In the genomic region with DNA sequence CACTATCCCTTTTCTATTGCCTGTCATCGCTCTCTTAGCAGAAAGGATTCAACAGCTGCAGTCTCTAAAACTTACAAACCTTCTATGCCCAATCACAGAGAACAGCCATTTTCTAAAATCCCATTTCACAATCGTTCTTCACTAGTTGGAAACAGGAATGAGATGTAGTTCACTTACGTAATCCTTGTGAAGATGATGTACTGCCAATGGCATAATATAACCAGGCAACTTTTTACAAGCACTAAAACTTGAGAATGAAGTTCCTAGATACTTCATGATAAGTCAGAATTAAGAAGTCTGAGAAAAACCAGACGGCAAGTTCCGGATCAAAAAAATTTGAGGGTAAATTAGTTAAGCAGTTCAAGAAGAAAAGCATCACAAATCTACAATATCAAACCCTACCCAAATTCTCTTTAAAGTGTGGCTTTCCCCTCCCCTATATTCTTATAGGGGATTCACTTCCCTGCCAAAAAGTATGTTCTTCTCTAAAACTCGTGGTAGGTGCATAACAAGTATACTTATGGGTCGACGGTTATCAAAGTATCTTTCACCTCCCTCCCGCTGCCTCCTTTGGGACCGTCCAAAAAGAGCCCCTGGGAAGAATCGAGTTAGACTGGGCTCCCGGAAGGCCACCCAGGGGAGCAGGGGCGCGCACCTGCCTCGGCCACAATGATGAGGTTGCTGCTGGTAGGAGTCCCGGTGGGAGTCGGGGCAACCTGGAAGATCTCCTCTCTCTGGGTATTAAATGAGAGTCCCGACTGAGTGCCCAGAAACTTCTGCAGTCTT, we compare ENCODE assay signal across 8 cellular contexts. TPM values are rescaled to one million over a fixed set of nuclear protein-coding genes. Genes with fewer than 3 reads are reported as not detected.
DNase-seq lines count a peak whose midpoint lies in the region; ATAC-seq and TF ChIP-seq lines count a peak whose summit lies in the region.

No MANE protein-coding gene starts in this region.

- H3K27me3 Mint-ChIP-seq in activated CD8-positive, alpha-beta T cell treated with anti-CD3 and anti-CD28 coated beads, Interleukin-2, amount 10 ng/mL, durations not matched to agents 7 days and 5 days (ENCODE audit: low read depth) = peaks cover 4% of the 10 kb centered on the region

- 15% methylated on average over 18 of the region's 18 CpGs for WGBS in right cardiac atrium

- peak; percentile 10 for DNase-seq in HPDE6-E6E7 (ENCODE audit: extremely low spot score)
- DNase-seq in activated CD8-positive, alpha-beta T cell treated with anti-CD3 and anti-CD28 coated beads, Interleukin-2, amount 10 ng/mL, durations not matched to agents 7 days and 5 days = no peak
- DNase-seq in right cardiac atrium = no peak
- no peak for DNase-seq in sciatic nerve (ENCODE audit: low spot score)

- peaks cover 21% of the 10 kb centered on the region for H3K36me3 Mint-ChIP-seq in activated CD8-positive, alpha-beta T cell treated with anti-CD3 and anti-CD28 coated beads, Interleukin-2, amount 10 ng/mL, durations not matched to agents 7 days and 5 days (ENCODE audit: low read depth)

- intact Hi-C loops in right cardiac atrium (cut with DNase I) = loop anchor here in 1 of 4 donors (5.0 kb wide), 1 partner anchor 56 kb away; a partner anchor contains a TSS
- intact Hi-C loops in sciatic nerve (cut with DNase I) = no loop called here

- peak overlapping the region; percentile 91 for H3K4me3 Mint-ChIP-seq in activated CD8-positive, alpha-beta T cell treated with anti-CD3 and anti-CD28 coated beads, Interleukin-2, amount 10 ng/mL, durations not matched to agents 7 days and 5 days

- H3K4me1 ChIP-seq in DOHH2 (ENCODE audit: control insufficient read depth, low read length) = peaks cover 44% of the 10 kb centered on the region
- H3K4me1 ChIP-seq in right cardiac atrium (ENCODE audit: control insufficient read depth, insufficient read depth, low read length) = no peaks in the 10 kb centered on the region
- peaks cover 16% of the 10 kb centered on the region for H3K4me1 ChIP-seq in skeletal muscle satellite cell (ENCODE audit: control insufficient read depth, insufficient read depth, low read length)

- H3K4me3 ChIP-seq in DOHH2 (ENCODE audit: low read length) = peak overlapping the region; percentile 94
- H3K4me3 ChIP-seq in right cardiac atrium (ENCODE audit: low read length) = peak overlapping the region; percentile 88
- H3K4me3 ChIP-seq in skeletal muscle satellite cell (ENCODE audit: low read length) = peak overlapping the region; percentile 92

- H4K20me1 ChIP-seq in DOHH2 (ENCODE audit: control insufficient read depth, insufficient read depth, low read depth, low read length) = no peaks in the 10 kb centered on the region

- H3K27ac Mint-ChIP-seq in activated CD8-positive, alpha-beta T cell treated with anti-CD3 and anti-CD28 coated beads, Interleukin-2, amount 10 ng/mL, durations not matched to agents 7 days and 5 days = peak overlapping the region; percentile 87

- H3K27me3 ChIP-seq in DOHH2 (ENCODE audit: control insufficient read depth, low read length) (no peaks in the 10 kb centered on the region), right cardiac atrium (ENCODE audit: control insufficient read depth, insufficient read depth) (no peaks in the 10 kb centered on the region), skeletal muscle satellite cell (ENCODE audit: control insufficient read depth, insufficient read depth, low read length) (no peaks in the 10 kb centered on the region)

- no peaks in the 10 kb centered on the region for H3K9me3 ChIP-seq in DOHH2 (ENCODE audit: control insufficient read depth, insufficient read depth, low read length)
- H3K9me3 ChIP-seq in right cardiac atrium (ENCODE audit: control insufficient read depth, low read length) = no peaks in the 10 kb centered on the region
- H3K9me3 ChIP-seq in skeletal muscle satellite cell (replicated peaks; ENCODE audit: low read length) = no peaks in the 10 kb centered on the region

- CTCF ChIA-PET in activated CD8-positive, alpha-beta T cell treated with anti-CD3 and anti-CD28 coated beads, Interleukin-2, amount 10 ng/mL, durations not matched to agents 7 days and 5 days (lab: Charles Lee) = no interaction called here

- no peak for TF ChIP-seq CTCF in DOHH2 (IDR thresholded peaks at IDR 0.05; ENCODE audit: low read depth, low read length, poor library complexity, severe bottlenecking)

- no peaks in the 10 kb centered on the region for H3K9me2 ChIP-seq in DOHH2 (replicated peaks; ENCODE audit: control insufficient read depth, low read length)

- H3K36me3 ChIP-seq in DOHH2 (ENCODE audit: control insufficient read depth, low read length) (peaks cover 46% of the 10 kb centered on the region), skeletal muscle satellite cell (ENCODE audit: insufficient read depth, low read length) (no peaks in the 10 kb centered on the region)

- H3K4me1 Mint-ChIP-seq in activated CD8-positive, alpha-beta T cell treated with anti-CD3 and anti-CD28 coated beads, Interleukin-2, amount 10 ng/mL, durations not matched to agents 7 days and 5 days (ENCODE audit: low read depth) = peaks cover 42% of the 10 kb centered on the region

- H3K4me2 ChIP-seq in DOHH2 (ENCODE audit: low read length) = peak overlapping the region; percentile 95
- H3K4me2 ChIP-seq in skeletal muscle satellite cell (ENCODE audit: low read length) = peak overlapping the region; percentile 84

- POLR2A ChIA-PET in activated CD8-positive, alpha-beta T cell treated with anti-CD3 and anti-CD28 coated beads, Interleukin-2, amount 10 ng/mL, durations not matched to agents 7 days and 5 days (lab: Charles Lee) = no interaction called here

- H3K79me2 ChIP-seq in DOHH2 (ENCODE audit: control insufficient read depth, low read length) = peaks cover 55% of the 10 kb centered on the region

- H3K27ac ChIP-seq in DOHH2 (ENCODE audit: low read depth, low read length) (peak overlapping the region; percentile 49), right cardiac atrium (ENCODE audit: low read length) (peak overlapping the region; percentile 68)

- ATAC-seq in GM21367 (IDR thresholded peaks at IDR 0.05; ENCODE audit: unreplicated experiment) (peak; percentile 9), right cardiac atrium (peak in 1 of 2 donors; percentile 4), sciatic nerve (no peak), esophagus mucosa (no peak)
- ATAC-seq in activated CD8-positive, alpha-beta T cell treated with anti-CD3 and anti-CD28 coated beads, Interleukin-2, amount 10 ng/mL, durations not matched to agents 7 days and 5 days = no peak

- H3F3A ChIP-seq in DOHH2 (ENCODE audit: control insufficient read depth, insufficient read depth) = 0 out of 2 replicates have a peak, but pooled peaks cover 5% of the 10 kb centered on the region

- no peaks in the 10 kb centered on the region for H3K9me3 Mint-ChIP-seq in activated CD8-positive, alpha-beta T cell treated with anti-CD3 and anti-CD28 coated beads, Interleukin-2, amount 10 ng/mL, durations not matched to agents 7 days and 5 days (ENCODE audit: insufficient read depth)

- H3K9ac ChIP-seq in skeletal muscle satellite cell (ENCODE audit: low read depth, low read length) = peak overlapping the region; percentile 90

RNA-seq across cellular contexts. Expression of a gene that starts 0.7 kb away (rescaled TPM):
- total RNA-seq in activated CD8-positive, alpha-beta T cell treated with anti-CD3 and anti-CD28 coated beads, Interleukin-2, amount 10 ng/mL, durations not matched to agents 7 days and 5 days = 10 to 100 TPM; 14.0 to 17.4 TPM
- 10 to 100 TPM; 17.9 to 23.8 (median 19.5) TPM for total RNA-seq in right cardiac atrium
- 9.9 TPM for polyA plus RNA-seq in right cardiac atrium
- 23.2 and 33.5 TPM in 2 replicates for total RNA-seq in skeletal muscle satellite cell (2012; rRNA removed)
- 18.3 TPM for total RNA-seq in sciatic nerve
- total RNA-seq in esophagus mucosa = 3.1 TPM

RNA-seq across cellular contexts. Expression of a gene that starts 55.8 kb away (rescaled TPM):
- total RNA-seq in activated CD8-positive, alpha-beta T cell treated with anti-CD3 and anti-CD28 coated beads, Interleukin-2, amount 10 ng/mL, durations not matched to agents 7 days and 5 days = 1 to 10 TPM; 6.2 to 7.7 TPM
- total RNA-seq in right cardiac atrium = 10 to 100 TPM in 3 of 4 donors, 1 to 10 TPM in 1; 7.9 to 14.4 (median 12.9) TPM
- polyA plus RNA-seq in right cardiac atrium = 6.8 TPM
- 1.1 and 1.3 TPM in 2 replicates for total RNA-seq in skeletal muscle satellite cell (2012; rRNA removed)
- total RNA-seq in sciatic nerve = 16.0 TPM
- total RNA-seq in esophagus mucosa = 3.1 TPM

RNA-seq across cellular contexts. Expression of a gene that starts 56.1 kb away (rescaled TPM):
- total RNA-seq in activated CD8-positive, alpha-beta T cell treated with anti-CD3 and anti-CD28 coated beads, Interleukin-2, amount 10 ng/mL, durations not matched to agents 7 days and 5 days = 10 to 100 TPM; 30.9 to 31.2 TPM
- total RNA-seq in right cardiac atrium (10 to 100 TPM; 30.1 to 38.6 (median 34.1) TPM), sciatic nerve (28.0 TPM), esophagus mucosa (23.6 TPM)
- 26.0 TPM for polyA plus RNA-seq in right cardiac atrium
- total RNA-seq in skeletal muscle satellite cell (2012; rRNA removed) = 62.0 and 70.5 TPM in 2 replicates
